ENCODE assay signal across 1 cellular context in the genomic region with DNA sequence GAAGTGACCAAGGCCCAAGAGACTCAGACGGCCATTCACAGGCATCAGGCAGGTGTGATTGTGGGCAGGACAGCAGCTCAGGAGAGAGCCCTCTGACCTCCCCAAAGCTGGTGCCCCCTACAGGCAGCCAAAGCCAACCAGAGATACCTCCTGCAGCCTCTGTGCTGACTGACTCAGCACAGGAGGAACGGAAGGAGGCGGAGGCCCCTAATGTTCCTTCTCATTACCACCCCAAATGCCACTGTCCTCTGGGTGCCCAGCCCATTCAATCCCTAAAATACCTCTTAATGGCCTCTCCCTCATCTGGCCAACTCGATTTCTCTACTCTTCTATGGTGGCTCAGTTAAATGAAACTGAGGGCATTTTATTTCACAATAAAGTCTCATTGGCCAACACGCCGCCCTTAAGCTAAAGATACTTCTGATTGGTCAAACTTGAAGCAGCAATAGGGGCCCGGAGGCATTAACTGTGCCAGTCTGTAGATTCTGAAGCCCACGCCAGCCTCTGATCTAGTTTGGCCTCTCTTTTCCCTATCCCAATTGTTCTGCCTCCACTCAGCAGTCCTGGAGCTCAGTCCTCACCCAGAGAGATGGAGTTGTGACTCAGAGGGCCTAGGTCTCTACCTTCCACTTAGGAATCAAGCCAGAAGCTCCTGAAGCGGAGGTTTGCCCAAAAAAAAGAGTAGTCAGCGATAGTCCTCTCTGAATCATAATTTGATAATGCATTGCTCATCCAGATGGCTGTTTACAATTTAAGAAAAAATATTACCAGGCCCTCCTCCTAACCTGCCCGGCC.
TF ChIP-seq lines count a peak whose summit lies in the region.

No MANE protein-coding gene starts in this region.

TF ChIP-seq in WTC11, 78 proteins besides CTCF, POLR2A, EP300 and RAD21 (continued from another document):
- TF ChIP-seq NFATC4 (CRISPR knock-in tag; IDR thresholded peaks at IDR 0.05) = no peak
- TF ChIP-seq, protein P1, sequence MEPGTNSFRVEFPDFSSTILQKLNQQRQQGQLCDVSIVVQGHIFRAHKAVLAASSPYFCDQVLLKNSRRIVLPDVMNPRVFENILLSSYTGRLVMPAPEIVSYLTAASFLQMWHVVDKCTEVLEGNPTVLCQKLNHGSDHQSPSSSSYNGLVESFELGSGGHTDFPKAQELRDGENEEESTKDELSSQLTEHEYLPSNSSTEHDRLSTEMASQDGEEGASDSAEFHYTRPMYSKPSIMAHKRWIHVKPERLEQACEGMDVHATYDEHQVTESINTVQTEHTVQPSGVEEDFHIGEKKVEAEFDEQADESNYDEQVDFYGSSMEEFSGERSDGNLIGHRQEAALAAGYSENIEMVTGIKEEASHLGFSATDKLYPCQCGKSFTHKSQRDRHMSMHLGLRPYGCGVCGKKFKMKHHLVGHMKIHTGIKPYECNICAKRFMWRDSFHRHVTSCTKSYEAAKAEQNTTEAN (CRISPR knock-in tag; IDR thresholded peaks at IDR 0.05) = no peak
- TF ChIP-seq, protein P2, sequence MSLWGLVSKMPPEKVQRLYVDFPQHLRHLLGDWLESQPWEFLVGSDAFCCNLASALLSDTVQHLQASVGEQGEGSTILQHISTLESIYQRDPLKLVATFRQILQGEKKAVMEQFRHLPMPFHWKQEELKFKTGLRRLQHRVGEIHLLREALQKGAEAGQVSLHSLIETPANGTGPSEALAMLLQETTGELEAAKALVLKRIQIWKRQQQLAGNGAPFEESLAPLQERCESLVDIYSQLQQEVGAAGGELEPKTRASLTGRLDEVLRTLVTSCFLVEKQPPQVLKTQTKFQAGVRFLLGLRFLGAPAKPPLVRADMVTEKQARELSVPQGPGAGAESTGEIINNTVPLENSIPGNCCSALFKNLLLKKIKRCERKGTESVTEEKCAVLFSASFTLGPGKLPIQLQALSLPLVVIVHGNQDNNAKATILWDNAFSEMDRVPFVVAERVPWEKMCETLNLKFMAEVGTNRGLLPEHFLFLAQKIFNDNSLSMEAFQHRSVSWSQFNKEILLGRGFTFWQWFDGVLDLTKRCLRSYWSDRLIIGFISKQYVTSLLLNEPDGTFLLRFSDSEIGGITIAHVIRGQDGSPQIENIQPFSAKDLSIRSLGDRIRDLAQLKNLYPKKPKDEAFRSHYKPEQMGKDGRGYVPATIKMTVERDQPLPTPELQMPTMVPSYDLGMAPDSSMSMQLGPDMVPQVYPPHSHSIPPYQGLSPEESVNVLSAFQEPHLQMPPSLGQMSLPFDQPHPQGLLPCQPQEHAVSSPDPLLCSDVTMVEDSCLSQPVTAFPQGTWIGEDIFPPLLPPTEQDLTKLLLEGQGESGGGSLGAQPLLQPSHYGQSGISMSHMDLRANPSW (CRISPR knock-in tag; conservative IDR thresholded peaks at IDR 0.05; ENCODE audit: low read depth) = no peak
